ENCODE assay signal across 1 cellular context in genomic region chr16:53048139-53048915, GRCh38.
TF ChIP-seq lines count a peak whose summit lies in the region.

No MANE protein-coding gene starts in this region.

TF ChIP-seq in HepG2, 621 proteins besides CTCF, POLR2A, EP300 and RAD21 (continued from another document and continues in another):
- no peak for TF ChIP-seq HNRNPK (IDR thresholded peaks at IDR 0.05; ENCODE audit: low read depth, low read length, poor library complexity, severe bottlenecking)
- no peak for TF ChIP-seq SCMH1 (CRISPR knock-in tag; IDR thresholded peaks at IDR 0.05; ENCODE audit: borderline replicate concordance)
- TF ChIP-seq MBD4 (IDR thresholded peaks at IDR 0.05; ENCODE audit: borderline replicate concordance, low read length) = no peak
- TF ChIP-seq HNRNPH1 (optimal IDR thresholded peaks at IDR 0.05; ENCODE audit: low read depth, low read length) = no peak
- TF ChIP-seq ZNF589 (CRISPR knock-in tag; conservative IDR thresholded peaks at IDR 0.05) = no peak
- peak; percentile 72; the same call in 1 of the 2 replicates for TF ChIP-seq IRF2 (CRISPR knock-in tag; IDR thresholded peaks at IDR 0.05)
- no peak for TF ChIP-seq ZKSCAN1 (IDR thresholded peaks at IDR 0.05; ENCODE audit: low read length)
- TF ChIP-seq SNRNP70 (IDR thresholded peaks at IDR 0.05; ENCODE audit: low read depth, low read length) = no peak
- no peak for TF ChIP-seq ZFYVE20 (CRISPR knock-in tag; IDR thresholded peaks at IDR 0.05; ENCODE audit: borderline replicate concordance, low read depth)
- TF ChIP-seq ZNF234 (CRISPR knock-in tag; conservative IDR thresholded peaks at IDR 0.05) = no peak
- TF ChIP-seq E2F1 (CRISPR knock-in tag; IDR thresholded peaks at IDR 0.05) = no peak
- TF ChIP-seq TFAP4 (IDR thresholded peaks at IDR 0.05; ENCODE audit: borderline replicate concordance, low read depth) = no peak
- peak; percentile 46; the same call in 1 of the 2 replicates for TF ChIP-seq MIER3 (CRISPR knock-in tag; IDR thresholded peaks at IDR 0.05; ENCODE audit: borderline replicate concordance)
- peak; percentile 11; the same call in 1 of the 2 replicates for TF ChIP-seq ZNF687 (CRISPR knock-in tag; IDR thresholded peaks at IDR 0.05)
- no peak for TF ChIP-seq BCL6 (CRISPR knock-in tag; IDR thresholded peaks at IDR 0.05)
- no peak for TF ChIP-seq PHF20 (CRISPR knock-in tag; IDR thresholded peaks at IDR 0.05)
- no peak for TF ChIP-seq ZNF235 (CRISPR knock-in tag; IDR thresholded peaks at IDR 0.05; ENCODE audit: borderline replicate concordance)
- TF ChIP-seq ZNF264 (CRISPR knock-in tag; IDR thresholded peaks at IDR 0.05) = peak; percentile 78; the same call in 1 of the 2 replicates
- TF ChIP-seq NFE2 (CRISPR knock-in tag; IDR thresholded peaks at IDR 0.05) = no peak
- TF ChIP-seq SAFB2 (CRISPR knock-in tag; IDR thresholded peaks at IDR 0.05; ENCODE audit: borderline replicate concordance, low read depth) = no peak
- TF ChIP-seq HHEX (CRISPR knock-in tag; IDR thresholded peaks at IDR 0.05) = peak; percentile 75
- TF ChIP-seq TBX2 (CRISPR knock-in tag; IDR thresholded peaks at IDR 0.05; ENCODE audit: borderline replicate concordance) = peak; percentile 93; the same call in 1 of the 2 replicates
- no peak for TF ChIP-seq CREB3 (CRISPR knock-in tag; IDR thresholded peaks at IDR 0.05)
- TF ChIP-seq NR2F2 (IDR thresholded peaks at IDR 0.05; ENCODE audit: borderline replicate concordance, low read depth) = peak; percentile 91
- 0 out of 2 replicates have a peak, but pooled peaks have one; percentile 56 for TF ChIP-seq SMARCC2 (IDR thresholded peaks at IDR 0.05)
- no peak for TF ChIP-seq USF2 (IDR thresholded peaks at IDR 0.05; ENCODE audit: low read depth, low read length)
- TF ChIP-seq USF2 (CRISPR knock-in tag; IDR thresholded peaks at IDR 0.05; ENCODE audit: borderline replicate concordance) = no peak
- TF ChIP-seq DNMT1 (CRISPR knock-in tag; IDR thresholded peaks at IDR 0.05) = no peak
- 0 out of 2 replicates have a peak, but pooled peaks have one; percentile 39 for TF ChIP-seq ARHGAP35 (CRISPR knock-in tag; IDR thresholded peaks at IDR 0.05; ENCODE audit: borderline replicate concordance)
- no peak for TF ChIP-seq MTF2 (CRISPR knock-in tag; IDR thresholded peaks at IDR 0.05; ENCODE audit: borderline replicate concordance)
- no peak for TF ChIP-seq ZNF550 (CRISPR knock-in tag; IDR thresholded peaks at IDR 0.05; ENCODE audit: borderline replicate concordance)
- TF ChIP-seq ZNF616 (CRISPR knock-in tag; IDR thresholded peaks at IDR 0.05; ENCODE audit: low read depth) = no peak
- peak; percentile 93 for TF ChIP-seq GATAD2A (CRISPR knock-in tag; IDR thresholded peaks at IDR 0.05)
- 0 out of 2 replicates have a peak, but pooled peaks have one; percentile 29 for TF ChIP-seq GATAD1 (CRISPR knock-in tag; IDR thresholded peaks at IDR 0.05)
- TF ChIP-seq NR2F6 (IDR thresholded peaks at IDR 0.05) = peak; percentile 82
- TF ChIP-seq NR2F6 (CRISPR knock-in tag; IDR thresholded peaks at IDR 0.05) = peak; percentile 85
- TF ChIP-seq CC2D1A (CRISPR knock-in tag; IDR thresholded peaks at IDR 0.05) = no peak
- TF ChIP-seq HNF4G (IDR thresholded peaks at IDR 0.05; ENCODE audit: borderline replicate concordance, low read depth, low read length) = peak; percentile 90
- peak; percentile 75; the same call in 1 of the 2 replicates for TF ChIP-seq HNF4G (CRISPR knock-in tag; IDR thresholded peaks at IDR 0.05; ENCODE audit: borderline replicate concordance, low read depth)
- no peak for TF ChIP-seq DBP (CRISPR knock-in tag; IDR thresholded peaks at IDR 0.05; ENCODE audit: not compliant biosample characterization)
- TF ChIP-seq ARID3A (IDR thresholded peaks at IDR 0.05; ENCODE audit: low read depth, low read length) = peak; percentile 95
- TF ChIP-seq PRDM4 (CRISPR knock-in tag; IDR thresholded peaks at IDR 0.05; ENCODE audit: borderline replicate concordance) = no peak
- TF ChIP-seq ZFX (CRISPR knock-in tag; IDR thresholded peaks at IDR 0.05; ENCODE audit: low read depth) = peak; percentile 79
- TF ChIP-seq ZNF3 (CRISPR knock-in tag; IDR thresholded peaks at IDR 0.05) = 0 out of 2 replicates have a peak, but pooled peaks have one; percentile 39
- TF ChIP-seq ZNF563 (CRISPR knock-in tag; IDR thresholded peaks at IDR 0.05) = no peak
- TF ChIP-seq SATB2 (CRISPR knock-in tag; IDR thresholded peaks at IDR 0.05) = no peak
- TF ChIP-seq HOXA9 (CRISPR knock-in tag; IDR thresholded peaks at IDR 0.05; ENCODE audit: borderline replicate concordance) = no peak
- TF ChIP-seq ZMYM4 (CRISPR knock-in tag; IDR thresholded peaks at IDR 0.05) = peak; percentile 44
- TF ChIP-seq NR3C1 (CRISPR knock-in tag; IDR thresholded peaks at IDR 0.05) = no peak
- TF ChIP-seq ZNF556 (CRISPR knock-in tag; IDR thresholded peaks at IDR 0.05; ENCODE audit: borderline replicate concordance) = peak; percentile 67; the same call in 1 of the 2 replicates
- TF ChIP-seq SRF (IDR thresholded peaks at IDR 0.05; ENCODE audit: low read depth, low read length) = no peak
- no peak for TF ChIP-seq ZNF766 (CRISPR knock-in tag; IDR thresholded peaks at IDR 0.05; ENCODE audit: borderline replicate concordance)
- no peak for TF ChIP-seq TGIF2 (CRISPR knock-in tag; IDR thresholded peaks at IDR 0.05)
- TF ChIP-seq ZNF263 (CRISPR knock-in tag; IDR thresholded peaks at IDR 0.05) = peak; percentile 30; the same call in 1 of the 2 replicates
